Comparison of ENCODE assay signal across 8 cellular contexts in the genomic region with DNA sequence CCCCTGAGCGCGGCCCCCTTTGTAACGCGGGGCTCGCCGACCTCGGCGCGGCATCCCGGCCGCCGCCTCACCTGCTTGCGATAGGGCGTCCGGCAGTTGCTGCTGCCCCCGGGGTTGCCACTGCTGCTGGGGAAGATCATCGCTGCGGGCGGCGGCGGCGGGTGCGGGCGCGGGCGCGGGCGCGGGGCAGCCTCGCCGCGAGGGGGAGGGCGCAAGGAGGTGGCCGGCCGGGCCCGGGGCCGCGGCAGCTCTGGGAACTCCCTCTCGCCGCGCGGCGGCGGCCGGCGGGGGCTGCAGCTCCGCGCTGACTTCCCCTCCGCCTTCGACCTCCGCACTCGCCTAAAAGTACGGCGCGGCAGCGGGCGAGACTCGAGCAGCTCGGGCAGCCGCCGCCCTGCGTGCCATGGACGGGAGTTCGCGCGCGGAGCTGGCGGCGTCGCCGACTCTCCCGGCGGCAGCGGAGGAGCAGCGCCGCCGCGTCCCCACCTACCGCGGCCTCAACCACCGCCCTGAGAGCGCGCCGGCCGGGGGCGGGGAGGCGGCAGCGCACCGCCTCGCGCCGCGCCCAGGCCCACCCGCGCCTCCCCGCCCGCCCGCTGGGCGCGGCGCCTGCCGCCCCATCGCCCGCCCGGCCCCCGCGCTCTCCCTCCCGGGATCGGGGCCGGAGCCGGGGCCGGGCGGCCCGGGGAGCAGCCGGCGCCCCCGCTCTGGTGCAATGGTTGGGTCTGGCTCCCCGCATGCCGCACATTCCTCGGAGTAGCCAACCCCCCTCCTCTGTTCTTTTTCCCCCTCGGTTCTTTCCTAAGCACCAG.
DNase-seq lines count a peak whose midpoint lies in the region; TF ChIP-seq lines count a peak whose summit lies in the region.

No MANE protein-coding gene starts in this region.

- H3K9me3 ChIP-seq in Loucy (ENCODE audit: insufficient read depth, low read depth, low read length) (no peaks in the 10 kb centered on the region), colonic mucosa (no peaks in the 10 kb centered on the region), liver (ENCODE audit: control insufficient read depth in 4 of 4, low read length in 3 of 4) (no peaks in the 10 kb centered on the region)

- WGBS in liver, result 2% methylated on average over 121 of the region's 121 CpGs

- peaks cover 27% of the 10 kb centered on the region for H4K20me1 ChIP-seq in Loucy (ENCODE audit: insufficient read depth, low read length, poor library complexity, severe bottlenecking)

- H3K36me3 ChIP-seq in Loucy (ENCODE audit: insufficient read depth, low read length) (no peaks in the 10 kb centered on the region), colonic mucosa (no peaks in the 10 kb centered on the region), liver (ENCODE audit: control insufficient read depth in 4 of 4, insufficient read depth in 3 of 4, low read depth in 1 of 4, low read length in 3 of 4) (no peaks in the 10 kb centered on the region)

- H3F3A ChIP-seq in Loucy (ENCODE audit: low read depth), result 0 out of 2 replicates have a peak, but pooled peaks cover 6% of the 10 kb centered on the region

- CTCF ChIA-PET in GM10248 (lab: Yijun Ruan, JAX), result no interaction called here

- H3K9ac ChIP-seq in Loucy (ENCODE audit: low read depth, low read length, poor library complexity, severe bottlenecking) (peak overlapping the region; percentile 89), colonic mucosa (ENCODE audit: low read depth in 2 of 2, low read length in 2 of 2) (peak overlapping the region in 1 of 2 donors; percentile 68), liver (ENCODE audit: low read depth in 1 of 2, low read length in 2 of 2) (no peak overlapping the region)

- peak overlapping the region; percentile 89 for H3K27ac ChIP-seq in colonic mucosa
- H3K27ac ChIP-seq in liver (ENCODE audit: low read depth in 1 of 2, low read length in 2 of 2), result peak overlapping the region; percentile 82 to 86

- peaks cover 83% of the 10 kb centered on the region for H3K4me1 ChIP-seq in Loucy (ENCODE audit: insufficient read depth, low read length, poor library complexity, severe bottlenecking)
- peaks cover 6% of the 10 kb centered on the region for H3K4me1 ChIP-seq in colonic mucosa
- peaks cover 0 to 7% (median 2%) of the 10 kb centered on the region in 4 donors for H3K4me1 ChIP-seq in liver (ENCODE audit: control insufficient read depth in 4 of 4, insufficient read depth in 4 of 4, low read length in 3 of 4)

- no peak for TF ChIP-seq CTCF in GM10248 (IDR thresholded peaks at IDR 0.05; ENCODE audit: control extremely low read depth, extremely low read depth, low read depth, missing control alignments)
- TF ChIP-seq CTCF in Loucy (conservative IDR thresholded peaks at IDR 0.05; ENCODE audit: low read length), result no peak
- no peak for TF ChIP-seq CTCF in colonic mucosa (IDR thresholded peaks at IDR 0.05)
- TF ChIP-seq CTCF in liver (IDR thresholded peaks at IDR 0.05; ENCODE audit: low read depth, low read length, missing input control), result no peak

- no peaks in the 10 kb centered on the region for H3K9me2 ChIP-seq in Loucy (replicated peaks; ENCODE audit: low read depth, low read length)

- POLR2A ChIA-PET in GM10248 (lab: Yijun Ruan, JAX), result no interaction called here

- H3K4me2 ChIP-seq in Loucy (ENCODE audit: low read depth, low read length, poor library complexity, severe bottlenecking), result peak overlapping the region; percentile 95

- H2AFZ ChIP-seq in Loucy (ENCODE audit: low read length), result 0 out of 2 replicates have a peak overlapping the region, but pooled peaks have one; percentile 18

- no peaks in the 10 kb centered on the region for H3K27me3 ChIP-seq in Loucy (ENCODE audit: insufficient read depth, low read length, poor library complexity, severe bottlenecking)
- H3K27me3 ChIP-seq in colonic mucosa, result peaks cover 11% of the 10 kb centered on the region
- H3K27me3 ChIP-seq in liver (ENCODE audit: control insufficient read depth in 4 of 4, insufficient read depth in 4 of 4, low read length in 3 of 4), result no peaks in the 10 kb centered on the region

- intact Hi-C loops in colonic mucosa (cut with DNase I), result no loop called here

- no peak for TF ChIP-seq RAD21 in liver (IDR thresholded peaks at IDR 0.05)

- peak overlapping the region; percentile 83 for H3K4me3 ChIP-seq in Loucy (ENCODE audit: low read length, poor library complexity, severe bottlenecking)
- H3K4me3 ChIP-seq in colonic mucosa, result peak overlapping the region; percentile 71
- peak overlapping the region; percentile 54 to 87 (median 61) for H3K4me3 ChIP-seq in liver (ENCODE audit: low read depth in 1 of 3, low read length in 3 of 3)

- peak; percentile 29 for DNase-seq in GM10248 (ENCODE audit: extremely low spot score)
- DNase-seq in GOT3 (lab: John Stamatoyannopoulos, UW), result peak; percentile 27
- DNase-seq in activated CD4-positive, CD25-positive, alpha-beta regulatory T cell treated with anti-CD3 and anti-CD28 coated beads, Interleukin-2, amount 50 U/mL, for 72 hours, result peak; percentile 72
- peak; percentile 33 for DNase-seq in colonic mucosa
- peak; percentile 45 to 52 (median 45) for DNase-seq in stimulated activated CD4-positive, alpha-beta T cell treated with anti-CD3 and anti-CD28 coated beads, TNF-alpha, amount 100 ng/mL, for 4 hours (ENCODE audit: low read depth in 3 of 3)
- no peak for DNase-seq in HuH-7 (ENCODE audit: low spot score)

- peaks cover 69% of the 10 kb centered on the region for H3K79me2 ChIP-seq in Loucy (ENCODE audit: insufficient read depth, low read length)

TF ChIP-seq in liver, 16 proteins besides CTCF, POLR2A, EP300 and RAD21:
- TF ChIP-seq FOXA2 (IDR thresholded peaks at IDR 0.05), result no peak
- no peak for TF ChIP-seq MAX (IDR thresholded peaks at IDR 0.05)
